In the genomic region with DNA sequence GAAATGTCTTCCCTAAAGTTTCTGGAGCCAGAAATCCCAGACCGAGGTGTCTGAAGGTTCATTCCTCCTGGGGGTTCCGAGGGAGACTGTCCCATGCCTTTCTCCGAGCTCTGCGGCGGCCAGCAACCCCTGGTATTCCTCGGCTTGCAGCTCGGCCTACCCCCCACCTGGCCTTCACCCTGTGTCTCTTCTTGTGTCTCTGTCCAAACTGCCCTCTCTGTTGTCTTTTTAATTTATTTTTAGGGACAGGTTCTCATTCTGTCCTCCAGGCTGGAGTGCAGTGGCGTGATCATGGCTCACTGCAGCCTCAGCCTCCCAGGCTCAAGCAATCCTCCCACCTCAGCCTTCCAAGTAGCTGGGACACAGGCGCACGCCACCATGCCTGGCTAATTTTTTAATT, we compare ENCODE assay signal across 21 cellular contexts.
DNase-seq lines count a peak whose midpoint lies in the region; ATAC-seq and TF ChIP-seq lines count a peak whose summit lies in the region.
"Had no signal": no experiment of that assay in that cellular context is flagged by ENCODE, and none has a peak within 500 bp of the region (broad histone marks: within the 10 kb centered on the region; RNA-seq: fewer than 3 reads in every experiment).

No MANE protein-coding gene starts in this region.

- H3K4me1 Mint-ChIP-seq in CD14-positive monocyte, result peaks cover 8% of the 10 kb centered on the region
- peaks cover 40% of the 10 kb centered on the region for H3K4me1 Mint-ChIP-seq in chondrocyte (ENCODE audit: low read depth)
- peaks cover 61% of the 10 kb centered on the region for H3K4me1 Mint-ChIP-seq in nephron

- H3K27me3 Mint-ChIP-seq in CD14-positive monocyte (ENCODE audit: low read depth in 3 of 3) (peaks cover 0 to 2% (median 0%) of the 10 kb centered on the region in 3 donors), chondrocyte (ENCODE audit: low read depth) (no peaks in the 10 kb centered on the region), nephron (ENCODE audit: low read depth) (peaks cover under 1% of the 10 kb centered on the region)
- H3K27me3 Mint-ChIP-seq: dendritic cell treated with granulocyte-macrophage colony-stimulating factor and Interleukin-4, amounts not matched to agents 40 ng/mL and 50 ng/mL, for 4 days had no signal

- ATAC-seq in GM18861 (IDR thresholded peaks at IDR 0.05; ENCODE audit: unreplicated experiment), result no peak

- TF ChIP-seq CTCF in CD14-positive monocyte (IDR thresholded peaks at IDR 0.05), result no peak
- no peak for TF ChIP-seq CTCF in chondrocyte (IDR thresholded peaks at IDR 0.05)
- no peak for TF ChIP-seq CTCF in nephron (IDR thresholded peaks at IDR 0.05; ENCODE audit: unreplicated experiment in 3 of 3)

- H3K9me3 Mint-ChIP-seq in CD14-positive monocyte (peaks cover 0 to 3% (median 0%) of the 10 kb centered on the region in 7 donors), chondrocyte (ENCODE audit: low read depth) (no peaks in the 10 kb centered on the region), nephron (no peaks in the 10 kb centered on the region)
- H3K9me3 Mint-ChIP-seq: dendritic cell treated with granulocyte-macrophage colony-stimulating factor and Interleukin-4, amounts not matched to agents 40 ng/mL and 50 ng/mL, for 4 days had no signal

- H3K4me3 Mint-ChIP-seq in CD14-positive monocyte, result no peak overlapping the region
- no peak overlapping the region for H3K4me3 Mint-ChIP-seq in chondrocyte (ENCODE audit: unreplicated experiment)
- no peak overlapping the region for H3K4me3 Mint-ChIP-seq in nephron
- H3K4me3 Mint-ChIP-seq: dendritic cell treated with granulocyte-macrophage colony-stimulating factor and Interleukin-4, amounts not matched to agents 40 ng/mL and 50 ng/mL, for 4 days had no signal

- peaks cover 0 to 2% of the 10 kb centered on the region in 2 donors for H3K36me3 Mint-ChIP-seq in CD14-positive monocyte
- peaks cover 2% of the 10 kb centered on the region for H3K36me3 Mint-ChIP-seq in chondrocyte (ENCODE audit: low read depth)
- no peaks in the 10 kb centered on the region for H3K36me3 Mint-ChIP-seq in nephron (ENCODE audit: low read depth)

- H3K27ac Mint-ChIP-seq in CD14-positive monocyte, result no peak overlapping the region
- H3K27ac Mint-ChIP-seq in chondrocyte (ENCODE audit: unreplicated experiment), result no peak overlapping the region
- peak overlapping the region; percentile 63 to 93 (median 66) for H3K27ac Mint-ChIP-seq in nephron
- H3K27ac Mint-ChIP-seq: dendritic cell treated with granulocyte-macrophage colony-stimulating factor and Interleukin-4, amounts not matched to agents 40 ng/mL and 50 ng/mL, for 4 days had no signal

- intact Hi-C loops in CD14-positive monocyte (cut with micrococcal nuclease), result no loop called here

- DNase-seq in activated CD8-positive, alpha-beta memory T cell treated with anti-CD3 and anti-CD28 coated beads for 24 hours, result peak; percentile 38
- DNase-seq in activated CD8-positive, alpha-beta memory T cell treated with anti-CD3 and anti-CD28 coated beads, Interleukin-2, amount 50 U/mL, for 4 hours, result no peak
- peak; percentile 26 for DNase-seq in CD14-positive monocyte (ENCODE audit: low spot score)
- DNase-seq in chondrocyte (ENCODE audit: low spot score), result peak; percentile 46
- no peak for DNase-seq in OCI-M1 (lab: John Stamatoyannopoulos, UW)
- no peak for DNase-seq in KG1 (lab: John Stamatoyannopoulos, UW)
- DNase-seq: 8988T; activated CD4-positive, alpha-beta T cell treated with anti-CD3 and anti-CD28 coated beads for 4 hours; activated gamma-delta T cell treated with Interleukin-2 at 50 U/mL for 16 hours; AML-193; amygdala; DMS53; GF-D8; MM.1S; NCI-H1436; NCI-H526; spleen; stimulated activated CD4-positive, alpha-beta T cell treated with anti-CD3 and anti-CD28 coated beads, Interleukin-4, amount 100 ng/mL, for 1 hour had no signal

Comparison
In these comparisons a context has a peak if more than half of its experiments do, and no peak if none do; other contexts are left out.
1. DNase-seq: peak in activated CD8-positive, alpha-beta memory T cell treated with anti-CD3 and anti-CD28 coated beads for 24 hours (single experiment), CD14-positive monocyte (single experiment) and chondrocyte (single experiment); none in activated CD8-positive, alpha-beta memory T cell treated with anti-CD3 and anti-CD28 coated beads, Interleukin-2, amount 50 U/mL, for 4 hours (single experiment), OCI-M1 (single experiment) and KG1 (single experiment).
2. H3K27ac Mint-ChIP-seq: peak in nephron (3 of 3); none in CD14-positive monocyte (0 of 7) and chondrocyte (single experiment).